In the genomic region with DNA sequence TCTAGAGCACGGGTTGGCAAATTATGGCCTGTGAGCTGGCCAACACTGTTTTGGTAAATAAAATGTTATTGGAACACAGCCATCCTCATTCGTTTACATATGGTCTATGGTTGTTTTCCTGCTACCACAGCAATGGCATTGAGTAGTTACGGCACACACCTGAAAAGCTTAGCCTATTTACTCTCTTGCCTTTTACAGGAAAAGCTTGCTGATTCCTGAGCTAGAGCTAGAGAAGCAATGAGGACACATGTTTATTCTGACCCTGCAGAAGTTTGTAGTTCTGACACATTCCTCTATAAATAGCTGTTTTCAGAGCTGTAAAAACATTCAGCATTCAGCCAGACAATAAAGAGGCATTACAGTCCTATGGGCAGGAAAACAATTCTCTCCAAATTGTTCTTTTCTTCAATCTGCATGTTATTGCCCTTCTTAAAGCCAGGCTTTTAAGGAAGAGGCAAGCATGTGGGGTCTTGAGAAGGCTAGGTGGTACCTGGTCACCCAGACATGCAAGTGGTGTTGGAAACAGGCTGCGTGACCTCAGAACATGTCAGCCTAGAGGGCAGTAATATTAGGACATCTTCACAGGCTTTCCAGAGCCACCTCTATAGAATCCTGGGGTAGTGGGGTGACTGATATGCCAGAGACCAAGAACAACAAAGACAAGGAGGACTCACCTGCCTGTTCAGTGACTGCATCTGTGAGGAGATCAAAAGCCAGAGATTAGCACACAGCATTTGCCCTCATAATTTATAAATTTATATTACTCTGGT, we compare ENCODE assay signal across 1 cellular context.
TF ChIP-seq lines count a peak whose summit lies in the region.

No MANE protein-coding gene starts in this region.

TF ChIP-seq in GM23338, 12 proteins besides CTCF, POLR2A, EP300 and RAD21 (continued from another document):
- TF ChIP-seq, protein P1, sequence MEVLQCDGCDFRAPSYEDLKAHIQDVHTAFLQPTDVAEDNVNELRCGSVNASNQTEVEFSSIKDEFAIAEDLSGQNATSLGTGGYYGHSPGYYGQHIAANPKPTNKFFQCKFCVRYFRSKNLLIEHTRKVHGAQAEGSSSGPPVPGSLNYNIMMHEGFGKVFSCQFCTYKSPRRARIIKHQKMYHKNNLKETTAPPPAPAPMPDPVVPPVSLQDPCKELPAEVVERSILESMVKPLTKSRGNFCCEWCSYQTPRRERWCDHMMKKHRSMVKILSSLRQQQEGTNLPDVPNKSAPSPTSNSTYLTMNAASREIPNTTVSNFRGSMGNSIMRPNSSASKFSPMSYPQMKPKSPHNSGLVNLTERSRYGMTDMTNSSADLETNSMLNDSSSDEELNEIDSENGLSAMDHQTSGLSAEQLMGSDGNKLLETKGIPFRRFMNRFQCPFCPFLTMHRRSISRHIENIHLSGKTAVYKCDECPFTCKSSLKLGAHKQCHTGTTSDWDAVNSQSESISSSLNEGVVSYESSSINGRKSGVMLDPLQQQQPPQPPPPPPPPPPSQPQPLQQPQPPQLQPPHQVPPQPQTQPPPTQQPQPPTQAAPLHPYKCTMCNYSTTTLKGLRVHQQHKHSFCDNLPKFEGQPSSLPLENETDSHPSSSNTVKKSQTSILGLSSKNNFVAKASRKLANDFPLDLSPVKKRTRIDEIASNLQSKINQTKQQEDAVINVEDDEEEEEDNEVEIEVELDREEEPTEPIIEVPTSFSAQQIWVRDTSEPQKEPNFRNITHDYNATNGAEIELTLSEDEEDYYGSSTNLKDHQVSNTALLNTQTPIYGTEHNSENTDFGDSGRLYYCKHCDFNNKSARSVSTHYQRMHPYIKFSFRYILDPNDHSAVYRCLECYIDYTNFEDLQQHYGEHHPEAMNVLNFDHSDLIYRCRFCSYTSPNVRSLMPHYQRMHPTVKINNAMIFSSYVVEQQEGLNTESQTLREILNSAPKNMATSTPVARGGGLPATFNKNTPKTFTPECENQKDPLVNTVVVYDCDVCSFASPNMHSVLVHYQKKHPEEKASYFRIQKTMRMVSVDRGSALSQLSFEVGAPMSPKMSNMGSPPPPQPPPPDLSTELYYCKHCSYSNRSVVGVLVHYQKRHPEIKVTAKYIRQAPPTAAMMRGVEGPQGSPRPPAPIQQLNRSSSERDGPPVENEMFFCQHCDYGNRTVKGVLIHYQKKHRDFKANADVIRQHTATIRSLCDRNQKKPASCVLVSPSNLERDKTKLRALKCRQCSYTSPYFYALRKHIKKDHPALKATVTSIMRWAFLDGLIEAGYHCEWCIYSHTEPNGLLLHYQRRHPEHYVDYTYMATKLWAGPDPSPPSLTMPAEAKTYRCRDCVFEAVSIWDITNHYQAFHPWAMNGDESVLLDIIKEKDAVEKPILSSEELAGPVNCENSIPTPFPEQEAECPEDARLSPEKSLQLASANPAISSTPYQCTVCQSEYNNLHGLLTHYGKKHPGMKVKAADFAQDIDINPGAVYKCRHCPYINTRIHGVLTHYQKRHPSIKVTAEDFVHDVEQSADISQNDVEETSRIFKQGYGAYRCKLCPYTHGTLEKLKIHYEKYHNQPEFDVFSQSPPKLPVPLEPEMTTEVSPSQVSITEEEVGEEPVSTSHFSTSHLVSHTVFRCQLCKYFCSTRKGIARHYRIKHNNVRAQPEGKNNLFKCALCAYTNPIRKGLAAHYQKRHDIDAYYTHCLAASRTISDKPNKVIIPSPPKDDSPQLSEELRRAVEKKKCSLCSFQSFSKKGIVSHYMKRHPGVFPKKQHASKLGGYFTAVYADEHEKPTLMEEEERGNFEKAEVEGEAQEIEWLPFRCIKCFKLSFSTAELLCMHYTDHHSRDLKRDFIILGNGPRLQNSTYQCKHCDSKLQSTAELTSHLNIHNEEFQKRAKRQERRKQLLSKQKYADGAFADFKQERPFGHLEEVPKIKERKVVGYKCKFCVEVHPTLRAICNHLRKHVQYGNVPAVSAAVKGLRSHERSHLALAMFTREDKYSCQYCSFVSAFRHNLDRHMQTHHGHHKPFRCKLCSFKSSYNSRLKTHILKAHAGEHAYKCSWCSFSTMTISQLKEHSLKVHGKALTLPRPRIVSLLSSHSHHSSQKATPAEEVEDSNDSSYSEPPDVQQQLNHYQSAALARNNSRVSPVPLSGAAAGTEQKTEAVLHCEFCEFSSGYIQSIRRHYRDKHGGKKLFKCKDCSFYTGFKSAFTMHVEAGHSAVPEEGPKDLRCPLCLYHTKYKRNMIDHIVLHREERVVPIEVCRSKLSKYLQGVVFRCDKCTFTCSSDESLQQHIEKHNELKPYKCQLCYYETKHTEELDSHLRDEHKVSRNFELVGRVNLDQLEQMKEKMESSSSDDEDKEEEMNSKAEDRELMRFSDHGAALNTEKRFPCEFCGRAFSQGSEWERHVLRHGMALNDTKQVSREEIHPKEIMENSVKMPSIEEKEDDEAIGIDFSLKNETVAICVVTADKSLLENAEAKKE (CRISPR knock-in tag; IDR thresholded peaks at IDR 0.05): no peak
- TF ChIP-seq EZH2phosphoT487 (IDR thresholded peaks at IDR 0.05; ENCODE audit: unreplicated experiment) (no peak), EZH2 (IDR thresholded peaks at IDR 0.05; ENCODE audit: low read depth, unreplicated experiment) (no peak), CREB1 (CRISPR knock-in tag; IDR thresholded peaks at IDR 0.05; ENCODE audit: low read depth) (no peak)
